8 cellular contexts compared by ENCODE assay signal in the genomic region with DNA sequence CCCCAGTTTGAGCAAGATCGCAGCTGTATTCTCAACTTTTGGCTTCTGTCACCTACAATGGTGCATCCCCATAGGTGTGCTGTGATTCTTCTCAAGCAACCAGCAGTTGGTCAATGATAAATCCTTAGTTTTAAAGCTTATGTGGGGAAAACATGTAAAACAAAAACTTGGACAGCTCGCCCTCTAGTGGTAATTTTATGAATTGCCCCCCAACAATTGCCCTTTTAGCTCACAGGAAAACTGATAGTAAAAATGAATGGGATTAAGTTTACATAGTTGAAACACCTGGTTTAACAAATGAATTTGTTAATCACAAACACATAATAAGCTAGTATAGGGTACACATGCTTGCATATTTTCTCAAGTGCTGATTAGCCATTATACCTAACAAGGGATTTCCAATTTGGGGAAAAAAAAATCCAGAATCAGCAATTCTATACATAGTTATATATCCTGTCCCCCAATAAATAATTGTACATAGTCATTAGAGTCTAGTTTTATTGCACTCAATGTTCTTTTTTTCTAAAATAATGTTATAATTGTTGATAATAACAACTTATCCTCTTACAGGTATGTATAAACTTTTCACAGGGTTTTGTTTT. TPM values are rescaled to one million over a fixed set of nuclear protein-coding genes. Genes with fewer than 3 reads are reported as not detected.
DNase-seq lines count a peak whose midpoint lies in the region; ATAC-seq and TF ChIP-seq lines count a peak whose summit lies in the region.

No MANE protein-coding gene starts in this region.

- H3K4me3 ChIP-seq in gastroesophageal sphincter, result no peak overlapping the region
- H3K4me3 ChIP-seq in smooth muscle cell, result no peak overlapping the region

- DNase-seq in COLO668 (lab: John Stamatoyannopoulos, UW; ENCODE audit: unreplicated experiment) (peak; percentile 5), SK-MEL-5 (ENCODE audit: low read depth, low spot score) (peak; percentile 39), smooth muscle cell (lab: John Stamatoyannopoulos, UW; ENCODE audit: unreplicated experiment) (no peak)

- H3K4me2 ChIP-seq in smooth muscle cell, result no peak overlapping the region

- no peaks in the 10 kb centered on the region for H3F3A ChIP-seq in smooth muscle cell (ENCODE audit: low read depth)

- TF ChIP-seq EP300 in gastroesophageal sphincter (IDR thresholded peaks at IDR 0.05), result no peak

- peak; percentile 33 to 87 (median 42) for TF ChIP-seq CTCF in gastroesophageal sphincter (IDR thresholded peaks at IDR 0.05)
- peak; percentile 86 for TF ChIP-seq CTCF in smooth muscle cell (IDR thresholded peaks at IDR 0.05; ENCODE audit: borderline replicate concordance, insufficient read depth, poor library complexity, severe bottlenecking)

- H3K27me3 ChIP-seq in gastroesophageal sphincter (no peaks in the 10 kb centered on the region), smooth muscle cell (ENCODE audit: low read depth) (no peaks in the 10 kb centered on the region)

- H3K4me1 ChIP-seq in gastroesophageal sphincter, result no peaks in the 10 kb centered on the region
- H3K4me1 ChIP-seq in smooth muscle cell (ENCODE audit: low read depth), result no peaks in the 10 kb centered on the region

- peak; percentile 51 for ATAC-seq in GM18868 (IDR thresholded peaks at IDR 0.05; ENCODE audit: unreplicated experiment)
- no peak for ATAC-seq in gastroesophageal sphincter
- no peak for ATAC-seq in HG02798 (IDR thresholded peaks at IDR 0.05; ENCODE audit: poor library complexity, unreplicated experiment)
- ATAC-seq in HG03025 (IDR thresholded peaks at IDR 0.05; ENCODE audit: low FRiP score, unreplicated experiment), result no peak
- ATAC-seq in GM19351 (IDR thresholded peaks at IDR 0.05; ENCODE audit: unreplicated experiment), result no peak

- no peak for TF ChIP-seq POLR2A in gastroesophageal sphincter (IDR thresholded peaks at IDR 0.05)

- in situ Hi-C loops in SK-MEL-5 (cut with HindIII; ENCODE audit: low pct_unique_long_range_greater_than_20kb, low sequenced_read_pairs), result no loop called here

- H4K20me1 ChIP-seq in smooth muscle cell (ENCODE audit: low read depth), result no peaks in the 10 kb centered on the region

- no peaks in the 10 kb centered on the region for H3K79me2 ChIP-seq in smooth muscle cell (ENCODE audit: low read depth)

- no peak overlapping the region for H3K9ac ChIP-seq in smooth muscle cell (ENCODE audit: low read depth)

- no peak overlapping the region for H2AFZ ChIP-seq in smooth muscle cell (ENCODE audit: low read depth)

- 0% methylated on average over 2 of the region's 2 CpGs; no CpG with 5 or more reads in 1 of the 2 donors for WGBS in gastroesophageal sphincter (ENCODE audit: low coverage in 1 of 2), 2 donors
- WGBS in smooth muscle cell (ENCODE audit: low lambda C conversion rate), result 14% methylated on average over 2 of the region's 2 CpGs

- H3K36me3 ChIP-seq in gastroesophageal sphincter (no peaks in the 10 kb centered on the region), smooth muscle cell (ENCODE audit: low read depth) (no peaks in the 10 kb centered on the region)

- H3K9me3 ChIP-seq in gastroesophageal sphincter, result no peaks in the 10 kb centered on the region
- H3K9me3 ChIP-seq in smooth muscle cell (replicated peaks; ENCODE audit: low read depth), result no peaks in the 10 kb centered on the region

- H3K27ac ChIP-seq in gastroesophageal sphincter (no peak overlapping the region), smooth muscle cell (ENCODE audit: low read depth) (no peak overlapping the region)

RNA-seq across cellular contexts. Expression of a gene that starts 30.1 kb away (rescaled TPM):
- total RNA-seq in SK-MEL-5 (2014; rRNA removed; shearing (Covaris generic)), result not detected in 2 replicates
- polyA plus RNA-seq in SK-MEL-5 (2015; cell fraction: cytosol; rRNA removed), result not detected in 2 replicates
- polyA plus RNA-seq in SK-MEL-5 (2015; cell fraction: nucleus; rRNA removed), result not detected in 2 replicates
- total RNA-seq in gastroesophageal sphincter (not detected), smooth muscle cell (not detected in 2 replicates)
- polyA plus RNA-seq in smooth muscle cell, result 0.11 TPM in 1 of 2 replicates, not detected in the other
